ENCODE assay signal across 31 cellular contexts in the genomic region with DNA sequence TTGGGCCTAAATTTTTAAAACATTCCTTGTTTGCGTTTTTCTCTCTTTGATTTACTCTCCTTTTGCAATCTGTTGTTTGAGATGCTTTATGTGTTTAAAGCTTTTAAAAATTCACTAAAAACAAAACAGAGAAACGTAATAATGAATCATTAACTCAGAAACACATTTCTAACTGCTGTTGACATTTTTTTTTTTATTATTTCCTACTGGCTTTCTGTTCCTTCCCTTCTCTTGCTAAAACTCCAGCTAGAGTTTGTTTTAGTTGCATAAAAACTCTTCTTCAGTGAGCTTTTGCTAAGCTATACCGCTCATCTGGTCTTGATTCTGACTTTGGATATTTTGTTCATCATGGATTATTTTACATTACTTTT. TPM values are rescaled to one million over a fixed set of nuclear protein-coding genes. Genes with fewer than 3 reads are reported as not detected.
DNase-seq lines count a peak whose midpoint lies in the region; ATAC-seq, FAIRE-seq and TF ChIP-seq lines count a peak whose summit lies in the region.
"Had no signal": no experiment of that assay in that cellular context is flagged by ENCODE, and none has a peak within 500 bp of the region (broad histone marks: within the 10 kb centered on the region; RNA-seq: fewer than 3 reads in every experiment).

No MANE protein-coding gene starts in this region.

- no peak for ATAC-seq in heart right ventricle
- ATAC-seq: sciatic nerve, upper lobe of right lung had no signal

- H3K9ac ChIP-seq in mucosa of rectum (ENCODE audit: low read depth in 1 of 2, low read length in 2 of 2), result no peak overlapping the region

- no peak for TF ChIP-seq CTCF in heart right ventricle (IDR thresholded peaks at IDR 0.05)

- H3K4me1 ChIP-seq in mucosa of rectum (ENCODE audit: control insufficient read depth in 2 of 2, insufficient read depth in 2 of 2, low read length in 2 of 2), result peaks cover 0 to 7% of the 10 kb centered on the region in 2 donors
- no peaks in the 10 kb centered on the region for H3K4me1 ChIP-seq in heart right ventricle
- H3K4me1 ChIP-seq: colonic mucosa, left ventricle myocardium inferior, upper lobe of right lung had no signal

- no peaks in the 10 kb centered on the region for H3K27me3 Mint-ChIP-seq in T-helper 2 cell treated with Interferon-gamma antibody and Interleukin-4, amounts not matched to agents 5 μg/mL and 100 μg/mL, for 36 hours (ENCODE audit: low read depth)
- peaks cover 26% of the 10 kb centered on the region for H3K27me3 Mint-ChIP-seq in activated naive CD8-positive, alpha-beta T cell treated with anti-CD3 and anti-CD28 coated beads for 36 hours

- H3K4me3 Mint-ChIP-seq in T-helper 2 cell treated with Interferon-gamma antibody and Interleukin-4, amounts not matched to agents 5 μg/mL and 100 μg/mL, for 36 hours, result peak overlapping the region; percentile 11
- H3K4me3 Mint-ChIP-seq in activated naive CD8-positive, alpha-beta T cell treated with anti-CD3 and anti-CD28 coated beads for 36 hours, result no peak overlapping the region
- H3K4me3 Mint-ChIP-seq: CD14-positive monocyte had no signal

- DNase-seq in T-helper 2 cell treated with Interferon-gamma antibody and Interleukin-4, amounts not matched to agents 5 μg/mL and 100 μg/mL, for 36 hours (ENCODE audit: low spot score), result no peak
- DNase-seq in T-helper 2 cell (no peak), GM18507 (ENCODE audit: extremely low spot score, insufficient read length, low read depth) (no peak), mucosa of gallbladder (ENCODE audit: low spot score) (no peak), heart right ventricle (no peak), D341Med (ENCODE audit: low spot score) (no peak)
- DNase-seq in activated naive CD8-positive, alpha-beta T cell treated with anti-CD3 and anti-CD28 coated beads for 36 hours, result no peak
- DNase-seq: 8988T; activated CD4-positive, alpha-beta T cell treated with anti-CD3 and anti-CD28 coated beads, Interleukin-2, amount 50 U/mL, for 1 hour; aorta; DND-41; effector CD4-positive, alpha-beta T cell; erythroblast; left ventricle myocardium inferior; naive B cell; NCI-H1048; NCI-H1694; NCI-H446 treated with DMSO at 0.1 percent for 48 hours; NCI-H774; SHP77 treated with DMSO at 0.1 percent for 48 hours; stimulated activated CD8-positive, alpha-beta memory T cell treated with anti-CD3 and anti-CD28 coated beads, Interleukin-4, amount 100 ng/mL, for 48 hours; substantia nigra; upper lobe of right lung had no signal

- H3K36me3 ChIP-seq in mucosa of rectum (ENCODE audit: control insufficient read depth in 2 of 2, insufficient read depth in 2 of 2, low read length in 2 of 2) (no peaks in the 10 kb centered on the region), heart right ventricle (no peaks in the 10 kb centered on the region)
- H3K36me3 ChIP-seq: cardiac muscle cell, colonic mucosa, left ventricle myocardium inferior, upper lobe of right lung had no signal

- H3K9me3 ChIP-seq in mucosa of rectum (ENCODE audit: control insufficient read depth in 2 of 2, low read length in 2 of 2), result no peaks in the 10 kb centered on the region
- peaks cover 0 to 14% (median 0%) of the 10 kb centered on the region in 11 donors for H3K9me3 ChIP-seq in heart right ventricle
- H3K9me3 ChIP-seq: colonic mucosa, upper lobe of right lung had no signal

- H3K27me3 ChIP-seq in mucosa of rectum (ENCODE audit: control insufficient read depth in 2 of 2, insufficient read depth in 2 of 2, low read length in 2 of 2) (no peaks in the 10 kb centered on the region), heart right ventricle (peaks cover 0 to under 1% (median 0%) of the 10 kb centered on the region in 7 donors)
- H3K27me3 ChIP-seq: cardiac muscle cell, colonic mucosa, upper lobe of right lung had no signal

- peaks cover 24% of the 10 kb centered on the region for H3K4me1 Mint-ChIP-seq in T-helper 2 cell treated with Interferon-gamma antibody and Interleukin-4, amounts not matched to agents 5 μg/mL and 100 μg/mL, for 36 hours (ENCODE audit: low read depth)
- H3K4me1 Mint-ChIP-seq in activated naive CD8-positive, alpha-beta T cell treated with anti-CD3 and anti-CD28 coated beads for 36 hours, result peaks cover 20% of the 10 kb centered on the region

- 89 to 93% methylated on average over 3 of the region's 3 CpGs for WGBS in heart right ventricle, 2 donors

- H3K36me3 Mint-ChIP-seq in T-helper 2 cell treated with Interferon-gamma antibody and Interleukin-4, amounts not matched to agents 5 μg/mL and 100 μg/mL, for 36 hours (ENCODE audit: low read depth), result peaks cover 9% of the 10 kb centered on the region
- H3K36me3 Mint-ChIP-seq in activated naive CD8-positive, alpha-beta T cell treated with anti-CD3 and anti-CD28 coated beads for 36 hours, result peaks cover 2% of the 10 kb centered on the region
- H3K36me3 Mint-ChIP-seq: CD14-positive monocyte had no signal

- peak; percentile 39 for FAIRE-seq in GM18507 (lab: Jason Lieb, UNC)
- FAIRE-seq: D721Med, islet of Langerhans, RCC 7860 had no signal

- H3K27ac ChIP-seq in mucosa of rectum (ENCODE audit: low read depth in 2 of 2, low read length in 2 of 2) (peak overlapping the region; percentile 9 to 20), heart right ventricle (no peak overlapping the region)
- H3K27ac ChIP-seq: cardiac muscle cell, left ventricle myocardium inferior, upper lobe of right lung had no signal

- H3K4me3 ChIP-seq in mucosa of rectum (ENCODE audit: low read length in 2 of 2) (no peak overlapping the region), heart right ventricle (no peak overlapping the region)
- H3K4me3 ChIP-seq: cardiac muscle cell, colonic mucosa, left ventricle myocardium inferior, upper lobe of right lung had no signal

- peaks cover 31% of the 10 kb centered on the region for H3K9me3 Mint-ChIP-seq in T-helper 2 cell treated with Interferon-gamma antibody and Interleukin-4, amounts not matched to agents 5 μg/mL and 100 μg/mL, for 36 hours
- H3K9me3 Mint-ChIP-seq in activated naive CD8-positive, alpha-beta T cell treated with anti-CD3 and anti-CD28 coated beads for 36 hours, result peaks cover 8% of the 10 kb centered on the region

- intact Hi-C loops in heart right ventricle (cut with DNase I), result no loop called here

- no peak overlapping the region for H3K27ac Mint-ChIP-seq in T-helper 2 cell treated with Interferon-gamma antibody and Interleukin-4, amounts not matched to agents 5 μg/mL and 100 μg/mL, for 36 hours
- H3K27ac Mint-ChIP-seq in activated naive CD8-positive, alpha-beta T cell treated with anti-CD3 and anti-CD28 coated beads for 36 hours, result peak overlapping the region; percentile 52
- H3K27ac Mint-ChIP-seq: CD14-positive monocyte had no signal

RNA-seq across cellular contexts. Expression of a gene that starts 29.0 kb away (rescaled TPM):
- total RNA-seq in activated naive CD8-positive, alpha-beta T cell treated with anti-CD3 and anti-CD28 coated beads for 36 hours, result under 1 TPM; 0.02 to 0.18 TPM
- total RNA-seq in mucosa of gallbladder (13.5 TPM), heart right ventricle (1 to 10 TPM; 2.6 to 6.4 (median 4.0) TPM)
- 1 to 10 TPM; 1.3 to 1.4 TPM for polyA plus RNA-seq in heart right ventricle

RNA-seq across cellular contexts. Expression of a gene that starts 35.8 kb away (rescaled TPM):
- 10 to 100 TPM; 24.5 to 27.6 TPM for total RNA-seq in activated naive CD8-positive, alpha-beta T cell treated with anti-CD3 and anti-CD28 coated beads for 36 hours
- total RNA-seq in mucosa of gallbladder (13.6 TPM), heart right ventricle (10 to 100 TPM; 15.1 to 20.8 (median 17.4) TPM)
- 10 to 100 TPM in 1 of 2 donors, 1 to 10 TPM in 1; 5.1 to 17.0 TPM for polyA plus RNA-seq in heart right ventricle

Comparison
In these comparisons a context has a peak if more than half of its experiments do, and no peak if none do; other contexts are left out.
1. H3K27ac ChIP-seq: peak in mucosa of rectum (2 of 2); none in heart right ventricle (0 of 10).